24 cellular contexts compared by ENCODE assay signal in genomic region chr1:3250624-3251023, GRCh38.
DNase-seq lines count a peak whose midpoint lies in the region; ATAC-seq, FAIRE-seq and TF ChIP-seq lines count a peak whose summit lies in the region.
"Had no signal": no experiment of that assay in that cellular context is flagged by ENCODE, and none has a peak within 500 bp of the region (broad histone marks: within the 10 kb centered on the region; RNA-seq: fewer than 3 reads in every experiment).

No MANE protein-coding gene starts in this region.

- H3K4me2 ChIP-seq in HepG2 (ENCODE audit: low read depth, low read length) (peak overlapping the region; percentile 83), osteoblast (ENCODE audit: insufficient read depth, low read length) (no peak overlapping the region), GM23338 (no peak overlapping the region)

- H3K36me3 ChIP-seq in HepG2 (replicated peaks in 1 of 2; ENCODE audit: control insufficient read depth in 1 of 2, insufficient read depth in 2 of 2, low read length in 2 of 2): no peaks in the 10 kb centered on the region
- no peaks in the 10 kb centered on the region for H3K36me3 ChIP-seq in right lobe of liver
- H3K36me3 ChIP-seq in mucosa of stomach (ENCODE audit: control insufficient read depth, insufficient read depth, low read length): no peaks in the 10 kb centered on the region
- H3K36me3 ChIP-seq in osteoblast (ENCODE audit: insufficient read depth, low read length): no peaks in the 10 kb centered on the region
- no peaks in the 10 kb centered on the region for H3K36me3 ChIP-seq in GM23338 (ENCODE audit: insufficient read depth)
- H3K36me3 ChIP-seq: BLaER1 treated with 17β-estradiol and CSF1 and Interleukin-3, amounts not matched to agents 10 nM and 100 nM; SJCRH30 had no signal

- POLR2A ChIA-PET in HepG2 (lab: Yijun Ruan, JAX): interaction anchor here (0.8 to 4.5 kb wide), 8 partner anchors 11 to 80 kb away, joined by 3 to 43 read pairs (median 8); no protein-coding TSS in a partner anchor

- in situ Hi-C loops in HepG2 (cut with HindIII; ENCODE audit: extremely low pct_ligation_motif_present, low pct_unique_long_range_greater_than_20kb): no loop called here

- H3K9ac ChIP-seq in HepG2 (ENCODE audit: insufficient read depth, low read depth, low read length): peak overlapping the region; percentile 54
- H3K9ac ChIP-seq in mucosa of stomach (ENCODE audit: low read length): peak overlapping the region; percentile 57
- H3K9ac ChIP-seq: BLaER1 treated with 17β-estradiol and CSF1 and Interleukin-3, amounts not matched to agents 10 nM and 100 nM had no signal

- no peak for TF ChIP-seq POLR2A in HepG2 (IDR thresholded peaks at IDR 0.05; ENCODE audit: insufficient read depth in 1 of 2, low read depth in 2 of 2, low read length in 2 of 2)
- no peak for TF ChIP-seq POLR2A in right lobe of liver (IDR thresholded peaks at IDR 0.05)

- intact Hi-C loops in HepG2 (cut with micrococcal nuclease; ENCODE audit: unreplicated experiment): loop anchor here (5.0 kb wide), 1 partner anchor 33 kb away; no protein-coding TSS in a partner anchor
- intact Hi-C loops in right lobe of liver (cut with DNase I): no loop called here

- H3K79me2 ChIP-seq in HepG2 (ENCODE audit: insufficient read depth, low read length) (no peaks in the 10 kb centered on the region), osteoblast (ENCODE audit: insufficient read depth, low read length) (no peaks in the 10 kb centered on the region), GM23338 (replicated peaks; ENCODE audit: insufficient read depth) (no peaks in the 10 kb centered on the region)

- no peaks in the 10 kb centered on the region for H4K20me1 ChIP-seq in HepG2 (ENCODE audit: insufficient read depth, low read length)
- peaks cover 3% of the 10 kb centered on the region for H4K20me1 ChIP-seq in osteoblast (ENCODE audit: insufficient read depth, low read length)
- no peaks in the 10 kb centered on the region for H4K20me1 ChIP-seq in GM23338 (replicated peaks; ENCODE audit: insufficient read depth)

- WGBS in HepG2 (ENCODE audit: low lambda C conversion rate): 6% methylated on average over 4 of the region's 5 CpGs
- 36% methylated on average over 4 of the region's 5 CpGs for WGBS in right lobe of liver (ENCODE audit: insufficient coverage, low coverage, low lambda C conversion rate, missing lambda C conversion rate)

- H3K4me3 Mint-ChIP-seq in stimulated activated effector memory CD8-positive, alpha-beta T cell treated with anti-CD3 and anti-CD28 coated beads, Interleukin-12 subunit alpha, Interleukin-12 subunit beta, amount 100 ng/mL, for 72 hours: no peak overlapping the region
- H3K4me3 Mint-ChIP-seq in GM23338: no peak overlapping the region
- H3K4me3 Mint-ChIP-seq: CD4-positive, alpha-beta memory T cell; IgD-negative memory B cell had no signal

- TF ChIP-seq EP300 in HepG2 (IDR thresholded peaks at IDR 0.05; ENCODE audit: low read depth in 2 of 2, low read length in 2 of 2): no peak
- TF ChIP-seq EP300 in HepG2 (CRISPR knock-in tag; IDR thresholded peaks at IDR 0.05; ENCODE audit: borderline replicate concordance): no peak

- TF ChIP-seq CTCF in HepG2 (CRISPR knock-in tag; IDR thresholded peaks at IDR 0.05) (no peak), right lobe of liver (IDR thresholded peaks at IDR 0.05) (no peak), osteoblast (IDR thresholded peaks at IDR 0.05; ENCODE audit: extremely low read depth, low read depth, low read length) (no peak), GM23338 (conservative IDR thresholded peaks at IDR 0.05; ENCODE audit: low read depth in 2 of 2) (no peak)

- H3K27me3 Mint-ChIP-seq in GM23338 (ENCODE audit: insufficient read depth, low read depth, poor library complexity): peaks cover 13% of the 10 kb centered on the region

- no peak for FAIRE-seq in HepG2 (lab: Jason Lieb, UNC)
- FAIRE-seq: GM18507, RCC 7860 had no signal

- no peaks in the 10 kb centered on the region for H3K36me3 Mint-ChIP-seq in stimulated activated effector memory CD8-positive, alpha-beta T cell treated with anti-CD3 and anti-CD28 coated beads, Interleukin-12 subunit alpha, Interleukin-12 subunit beta, amount 100 ng/mL, for 72 hours
- H3K36me3 Mint-ChIP-seq in GM23338 (ENCODE audit: low read depth): no peaks in the 10 kb centered on the region
- H3K36me3 Mint-ChIP-seq: CD4-positive, alpha-beta memory T cell; IgD-negative memory B cell had no signal

- H3F3A ChIP-seq in GM23338 (replicated peaks; ENCODE audit: low read depth): 0 out of 2 replicates have a peak, but pooled peaks cover 2% of the 10 kb centered on the region

- no peaks in the 10 kb centered on the region for H3K9me2 ChIP-seq in GM23338 (ENCODE audit: insufficient read depth)

- CTCF ChIA-PET in HepG2 (lab: Yijun Ruan, JAX; ENCODE audit: low intra/inter-chr PET ratio, low total read pairs): no interaction called here

- DNase-seq in HepG2 (ENCODE audit: low spot score): peak; percentile 32
- DNase-seq in right lobe of liver: no peak
- DNase-seq in osteoblast (ENCODE audit: insufficient read length, low spot score, missing footprints): peak; percentile 87
- no peak for DNase-seq in ecto neural progenitor cell (ENCODE audit: low spot score)
- no peak for DNase-seq in COLO668 (lab: John Stamatoyannopoulos, UW; ENCODE audit: unreplicated experiment)
- no peak for DNase-seq in stimulated activated effector memory CD8-positive, alpha-beta T cell treated with anti-CD3 and anti-CD28 coated beads, Interleukin-12 subunit alpha, Interleukin-12 subunit beta, amount 100 ng/mL, for 72 hours (ENCODE audit: low spot score in 2 of 2)
- DNase-seq in GM23338 (ENCODE audit: low spot score): no peak
- DNase-seq: 8988T; CD4-positive, alpha-beta memory T cell; DMS53; GDM1; NCI-H1694; NCI-H2081; NCI-H2171; NCI-H345; NCI-H524; NCI-H774; NK-92 treated with Interleukin-12 subunit alpha and Interleukin-12 subunit beta, amount 100 ng/mL, for 24 hours had no signal

- ATAC-seq in HepG2 (peak; percentile 73), right lobe of liver (no peak), GM23338 (no peak)
- no peak for ATAC-seq in stimulated activated effector memory CD8-positive, alpha-beta T cell treated with anti-CD3 and anti-CD28 coated beads, Interleukin-12 subunit alpha, Interleukin-12 subunit beta, amount 100 ng/mL, for 72 hours

- H3K27ac Mint-ChIP-seq in stimulated activated effector memory CD8-positive, alpha-beta T cell treated with anti-CD3 and anti-CD28 coated beads, Interleukin-12 subunit alpha, Interleukin-12 subunit beta, amount 100 ng/mL, for 72 hours: no peak overlapping the region
- no peak overlapping the region for H3K27ac Mint-ChIP-seq in GM23338
- H3K27ac Mint-ChIP-seq: CD4-positive, alpha-beta memory T cell had no signal

- H3K4me3 ChIP-seq in HepG2 (replicated peaks in 1 of 3; ENCODE audit: insufficient read depth in 1 of 3, low read depth in 2 of 3, low read length in 3 of 3) (peak overlapping the region; percentile 24 to 61 (median 43); a peak in 5 of 6 replicates), right lobe of liver (no peak overlapping the region), mucosa of stomach (ENCODE audit: low read length) (no peak overlapping the region), osteoblast (ENCODE audit: insufficient read depth, low read length) (no peak overlapping the region), GM23338 (no peak overlapping the region)
- H3K4me3 ChIP-seq: BLaER1 treated with 17β-estradiol and CSF1 and Interleukin-3, amounts not matched to agents 10 nM and 100 nM had no signal

- no peaks in the 10 kb centered on the region for H3K27me3 ChIP-seq in HepG2 (ENCODE audit: control insufficient read depth in 1 of 2, insufficient read depth in 2 of 2, low read length in 2 of 2)
- H3K27me3 ChIP-seq in right lobe of liver: no peaks in the 10 kb centered on the region
- H3K27me3 ChIP-seq in mucosa of stomach (ENCODE audit: control insufficient read depth, insufficient read depth, low read length): no peaks in the 10 kb centered on the region
- no peaks in the 10 kb centered on the region for H3K27me3 ChIP-seq in osteoblast (ENCODE audit: insufficient read depth, low read length)
- no peaks in the 10 kb centered on the region; the same call in 1 of the 2 replicates for H3K27me3 ChIP-seq in GM23338 (ENCODE audit: insufficient read depth)

- H3K4me1 Mint-ChIP-seq in stimulated activated effector memory CD8-positive, alpha-beta T cell treated with anti-CD3 and anti-CD28 coated beads, Interleukin-12 subunit alpha, Interleukin-12 subunit beta, amount 100 ng/mL, for 72 hours: no peaks in the 10 kb centered on the region
- peaks cover 18% of the 10 kb centered on the region for H3K4me1 Mint-ChIP-seq in GM23338

- no peaks in the 10 kb centered on the region for H3K9me3 ChIP-seq in HepG2 (ENCODE audit: low read length)
- H3K9me3 ChIP-seq in right lobe of liver: no peaks in the 10 kb centered on the region
- no peaks in the 10 kb centered on the region for H3K9me3 ChIP-seq in mucosa of stomach (ENCODE audit: control insufficient read depth, low read length)
- no peaks in the 10 kb centered on the region for H3K9me3 ChIP-seq in osteoblast (ENCODE audit: low read depth, low read length)
- H3K9me3 ChIP-seq: SJCRH30 had no signal

- TSS peak; percentile 91 for BruUV-seq in HepG2 (replicated peaks; lab: Mats Ljungman, UMichigan)

- H3K27ac ChIP-seq in HepG2 (ENCODE audit: extremely low read length, insufficient read depth, low read length): peak overlapping the region; percentile 83
- H3K27ac ChIP-seq in right lobe of liver: no peak overlapping the region
- no peak overlapping the region for H3K27ac ChIP-seq in osteoblast (ENCODE audit: low read depth, low read length)
- no peak overlapping the region for H3K27ac ChIP-seq in GM23338 (ENCODE audit: low read depth)
- H3K27ac ChIP-seq: BLaER1 treated with 17β-estradiol and CSF1 and Interleukin-3, amounts not matched to agents 10 nM and 100 nM; SJCRH30 had no signal

- TF ChIP-seq RAD21 in HepG2 (CRISPR knock-in tag; IDR thresholded peaks at IDR 0.05): no peak

- no peaks in the 10 kb centered on the region for H3K9me3 Mint-ChIP-seq in stimulated activated effector memory CD8-positive, alpha-beta T cell treated with anti-CD3 and anti-CD28 coated beads, Interleukin-12 subunit alpha, Interleukin-12 subunit beta, amount 100 ng/mL, for 72 hours
- no peaks in the 10 kb centered on the region; the same call in 2 of the 3 replicates for H3K9me3 Mint-ChIP-seq in GM23338
- H3K9me3 Mint-ChIP-seq: CD4-positive, alpha-beta memory T cell had no signal

- no peak overlapping the region for H2AFZ ChIP-seq in HepG2 (ENCODE audit: low read length)
- no peak overlapping the region for H2AFZ ChIP-seq in osteoblast (ENCODE audit: low read length)
- H2AFZ ChIP-seq in GM23338: no peak overlapping the region

- peaks cover 55% of the 10 kb centered on the region for H3K4me1 ChIP-seq in HepG2 (ENCODE audit: insufficient read depth, low read length)
- H3K4me1 ChIP-seq in right lobe of liver: no peaks in the 10 kb centered on the region
- H3K4me1 ChIP-seq in mucosa of stomach (ENCODE audit: control insufficient read depth, insufficient read depth, low read length): peaks cover 71% of the 10 kb centered on the region
- H3K4me1 ChIP-seq in osteoblast (ENCODE audit: insufficient read depth, low read length): no peaks in the 10 kb centered on the region
- peaks cover 15% of the 10 kb centered on the region; the same call in 1 of the 2 replicates for H3K4me1 ChIP-seq in GM23338 (ENCODE audit: insufficient read depth)
- H3K4me1 ChIP-seq: SJCRH30 had no signal

TF ChIP-seq in HepG2, 621 proteins besides CTCF, POLR2A, EP300 and RAD21 (continues in another document):
- TF ChIP-seq ZNF563 (CRISPR knock-in tag; IDR thresholded peaks at IDR 0.05): no peak

Comparison
In these comparisons a context has a peak if more than half of its experiments do, and no peak if none do; other contexts are left out.
1. DNase-seq: peak in HepG2 (single experiment) and osteoblast (single experiment); none in right lobe of liver (0 of 3), ecto neural progenitor cell (single experiment), COLO668 (single experiment), stimulated activated effector memory CD8-positive, alpha-beta T cell treated with anti-CD3 and anti-CD28 coated beads, Interleukin-12 subunit alpha, Interleukin-12 subunit beta, amount 100 ng/mL, for 72 hours (0 of 2) and GM23338 (single experiment).
2. H3K4me3 ChIP-seq: peak in HepG2 (3 of 3); none in right lobe of liver (0 of 3), mucosa of stomach (single experiment), osteoblast (single experiment) and GM23338 (single experiment).